ENCODE assay signal across 19 cellular contexts in genomic region chr1:58997637-58998036, GRCh38.
"Had no signal": no experiment of that assay in that cellular context is flagged by ENCODE, and none has a peak within 500 bp of the region (broad histone marks: within the 10 kb centered on the region; RNA-seq: fewer than 3 reads in every experiment).

No MANE protein-coding gene starts in this region.

- ATAC-seq: foreskin keratinocyte; right cardiac atrium; stimulated activated memory B cell treated with anti-CD40 and anti-IgM and Interleukin-4, amounts not matched to agents 10 μg/mL and 1 μg/mL and 100 μg/mL, for 72 hours; WTC11 had no signal

- H3K27ac ChIP-seq: brain microvascular endothelial cell, foreskin keratinocyte, heart right ventricle, left ventricle myocardium inferior, neutrophil, spleen, tibial nerve had no signal

- H3K27me3 ChIP-seq: brain microvascular endothelial cell, foreskin keratinocyte, heart right ventricle, spleen, tibial nerve had no signal

- H3K36me3 ChIP-seq: brain microvascular endothelial cell, heart right ventricle, left ventricle myocardium inferior, neutrophil, spleen, tibial nerve had no signal

- H3K9me3 ChIP-seq: heart right ventricle, left ventricle myocardium inferior, neutrophil, spleen, tibial nerve had no signal

- H3K4me3 ChIP-seq: heart right ventricle, left ventricle myocardium inferior, spleen, tibial nerve had no signal

- H3K36me3 Mint-ChIP-seq: activated naive CD8-positive, alpha-beta T cell; stimulated activated memory B cell treated with anti-CD40 and anti-IgM and Interleukin-4, amounts not matched to agents 10 μg/mL and 1 μg/mL and 100 μg/mL, for 72 hours; WTC11 had no signal

- H3K4me3 Mint-ChIP-seq: activated CD4-positive, alpha-beta T cell treated with anti-CD3 and anti-CD28 coated beads, Interleukin-2, amount 10 ng/mL, durations not matched to agents 24 days and 14 days; activated naive CD8-positive, alpha-beta T cell; stimulated activated memory B cell treated with anti-CD40 and anti-IgM and Interleukin-4, amounts not matched to agents 10 μg/mL and 1 μg/mL and 100 μg/mL, for 72 hours; WTC11 had no signal

- H3K4me1 ChIP-seq: foreskin keratinocyte, spleen had no signal

- H3K9me3 Mint-ChIP-seq: stimulated activated memory B cell treated with anti-CD40 and anti-IgM and Interleukin-4, amounts not matched to agents 10 μg/mL and 1 μg/mL and 100 μg/mL, for 72 hours; WTC11 had no signal

- H3K27me3 Mint-ChIP-seq: activated CD4-positive, alpha-beta T cell treated with anti-CD3 and anti-CD28 coated beads, Interleukin-2, amount 10 ng/mL, durations not matched to agents 24 days and 14 days; stimulated activated memory B cell treated with anti-CD40 and anti-IgM and Interleukin-4, amounts not matched to agents 10 μg/mL and 1 μg/mL and 100 μg/mL, for 72 hours had no signal

- DNase-seq: activated CD4-positive, alpha-beta T cell treated with anti-CD3 and anti-CD28 coated beads, Interleukin-2, amount 10 ng/mL, durations not matched to agents 24 days and 14 days; activated CD8-positive, alpha-beta memory T cell treated with anti-CD3 and anti-CD28 coated beads for 24 hours; activated gamma-delta T cell; activated T-cell treated with anti-CD3 and anti-CD28 coated beads, Interleukin-2, amount 50 U/mL, for 1 hour; brain microvascular endothelial cell; cerebellar nuclear complex; foreskin keratinocyte; heart right ventricle; left ventricle myocardium inferior; mesendoderm; right cardiac atrium; spleen; stimulated activated CD4-positive, alpha-beta T cell treated with anti-CD3 and anti-CD28 coated beads, Interleukin-1b, Interleukin-23, amount 100 ng/mL, for 48 hours had no signal

- H3K27ac Mint-ChIP-seq: activated naive CD8-positive, alpha-beta T cell; stimulated activated memory B cell treated with anti-CD40 and anti-IgM and Interleukin-4, amounts not matched to agents 10 μg/mL and 1 μg/mL and 100 μg/mL, for 72 hours; WTC11 had no signal

- FAIRE-seq: keratinocyte had no signal
